ENCODE assay signal across 37 cellular contexts in genomic region chr12:103013741-103014140, GRCh38. TPM values are rescaled to one million over a fixed set of nuclear protein-coding genes. Genes with fewer than 3 reads are reported as not detected.
DNase-seq lines count a peak whose midpoint lies in the region; ATAC-seq and TF ChIP-seq lines count a peak whose summit lies in the region.
"Had no signal": no experiment of that assay in that cellular context is flagged by ENCODE, and none has a peak within 500 bp of the region (broad histone marks: within the 10 kb centered on the region; RNA-seq: fewer than 3 reads in every experiment).

No MANE protein-coding gene starts in this region.

- H3F3A ChIP-seq in GM23338 (replicated peaks; ENCODE audit: low read depth): no peaks in the 10 kb centered on the region

- H3K9me3 ChIP-seq in endodermal cell (ENCODE audit: control insufficient read depth, low read length) (no peaks in the 10 kb centered on the region), A673 (ENCODE audit: low read depth, low read length, poor library complexity, severe bottlenecking) (no peaks in the 10 kb centered on the region), sigmoid colon (no peaks in the 10 kb centered on the region)
- H3K9me3 ChIP-seq: left ventricle myocardium inferior, MG63, SJCRH30 had no signal

- peaks cover 22% of the 10 kb centered on the region; the same call in 2 of the 3 replicates for H3K4me1 Mint-ChIP-seq in GM23338
- no peaks in the 10 kb centered on the region for H3K4me1 Mint-ChIP-seq in endodermal cell
- H3K4me1 Mint-ChIP-seq in activated CD4-positive, alpha-beta memory T cell treated with anti-CD3 and anti-CD28 coated beads for 36 hours (ENCODE audit: low read depth): no peaks in the 10 kb centered on the region
- H3K4me1 Mint-ChIP-seq: activated CD4-positive, alpha-beta T cell treated with anti-CD3 and anti-CD28 coated beads, Interleukin-2, amount 10 ng/mL, durations not matched to agents 24 days and 14 days; activated naive CD8-positive, alpha-beta T cell treated with anti-CD3 and anti-CD28 coated beads, Interleukin-2, amount 10 ng/mL, durations not matched to agents 7 days and 5 days; central memory CD8-positive, alpha-beta T cell had no signal

- no peaks in the 10 kb centered on the region for H3K36me3 Mint-ChIP-seq in GM23338 (ENCODE audit: low read depth)
- H3K36me3 Mint-ChIP-seq in endodermal cell (ENCODE audit: low read depth): no peaks in the 10 kb centered on the region
- no peaks in the 10 kb centered on the region for H3K36me3 Mint-ChIP-seq in activated CD4-positive, alpha-beta memory T cell treated with anti-CD3 and anti-CD28 coated beads for 36 hours
- H3K36me3 Mint-ChIP-seq: activated naive CD8-positive, alpha-beta T cell treated with anti-CD3 and anti-CD28 coated beads, Interleukin-2, amount 10 ng/mL, durations not matched to agents 7 days and 5 days had no signal

- no TSS peak for BruUV-seq in A673 (replicated peaks; lab: Mats Ljungman, UMichigan)

- H3K9me2 ChIP-seq in GM23338 (ENCODE audit: insufficient read depth): no peaks in the 10 kb centered on the region

- H3K36me3 ChIP-seq in GM23338 (ENCODE audit: insufficient read depth): no peaks in the 10 kb centered on the region
- no peaks in the 10 kb centered on the region for H3K36me3 ChIP-seq in endodermal cell (ENCODE audit: control insufficient read depth, insufficient read depth, low read length)
- no peaks in the 10 kb centered on the region for H3K36me3 ChIP-seq in A673 (ENCODE audit: insufficient read depth, low read length, poor library complexity, severe bottlenecking)
- no peaks in the 10 kb centered on the region for H3K36me3 ChIP-seq in sigmoid colon
- H3K36me3 ChIP-seq: left ventricle myocardium inferior, MG63, SJCRH30, WERI-Rb-1 had no signal

- WGBS in endodermal cell (ENCODE audit: insufficient coverage in 1 of 2, insufficient read length in 1 of 2), 2 experiments: 80 to 88% methylated on average over 4 to 6 of the region's 6 CpGs
- WGBS in sigmoid colon, 2 donors: 43 to 49% methylated on average over 6 of the region's 6 CpGs

- TF ChIP-seq POLR2A in sigmoid colon (IDR thresholded peaks at IDR 0.05): no peak

- H3K4me1 ChIP-seq in GM23338 (ENCODE audit: insufficient read depth) (peaks cover 19% of the 10 kb centered on the region), endodermal cell (ENCODE audit: control insufficient read depth, insufficient read depth, low read length) (no peaks in the 10 kb centered on the region), A673 (ENCODE audit: insufficient read depth, low read length, poor library complexity, severe bottlenecking) (no peaks in the 10 kb centered on the region), sigmoid colon (no peaks in the 10 kb centered on the region)
- H3K4me1 ChIP-seq: left ventricle myocardium inferior, SJCRH30 had no signal

- H3K79me2 ChIP-seq in GM23338 (replicated peaks; ENCODE audit: insufficient read depth): no peaks in the 10 kb centered on the region

- no peak overlapping the region for H3K9ac ChIP-seq in endodermal cell (ENCODE audit: extremely low read depth, low read length, poor library complexity, severe bottlenecking)
- H3K9ac ChIP-seq: KMS-11 had no signal

- TF ChIP-seq CTCF in GM23338 (conservative IDR thresholded peaks at IDR 0.05; ENCODE audit: low read depth in 2 of 2) (no peak), endodermal cell (conservative IDR thresholded peaks at IDR 0.05) (no peak), A673 (conservative IDR thresholded peaks at IDR 0.05; ENCODE audit: low read depth, low read length) (no peak), sigmoid colon (IDR thresholded peaks at IDR 0.05) (no peak)

- H3K4me3 Mint-ChIP-seq in GM23338 (no peak overlapping the region), endodermal cell (no peak overlapping the region)
- H3K4me3 Mint-ChIP-seq in activated CD4-positive, alpha-beta memory T cell treated with anti-CD3 and anti-CD28 coated beads for 36 hours: no peak overlapping the region
- H3K4me3 Mint-ChIP-seq: activated CD4-positive, alpha-beta T cell treated with anti-CD3 and anti-CD28 coated beads, Interleukin-2, amount 10 ng/mL, durations not matched to agents 24 days and 14 days; activated naive CD8-positive, alpha-beta T cell treated with anti-CD3 and anti-CD28 coated beads, Interleukin-2, amount 10 ng/mL, durations not matched to agents 7 days and 5 days; central memory CD8-positive, alpha-beta T cell; dendritic cell treated with granulocyte-macrophage colony-stimulating factor and Interleukin-4, amounts not matched to agents 40 ng/mL and 50 ng/mL, for 4 days had no signal

- CTCF ChIA-PET in A673 (lab: Charles Lee): no interaction called here
- CTCF ChIA-PET in activated CD4-positive, alpha-beta memory T cell treated with anti-CD3 and anti-CD28 coated beads for 36 hours (lab: Charles Lee): no interaction called here

- no peaks in the 10 kb centered on the region for H3K27me3 Mint-ChIP-seq in GM23338 (ENCODE audit: insufficient read depth, low read depth, poor library complexity)
- peaks cover 10% of the 10 kb centered on the region for H3K27me3 Mint-ChIP-seq in endodermal cell (ENCODE audit: insufficient read depth)
- H3K27me3 Mint-ChIP-seq in activated CD4-positive, alpha-beta memory T cell treated with anti-CD3 and anti-CD28 coated beads for 36 hours: peaks cover 4% of the 10 kb centered on the region
- H3K27me3 Mint-ChIP-seq: central memory CD8-positive, alpha-beta T cell had no signal

- H2AFZ ChIP-seq in GM23338: peak overlapping the region; percentile 84

- H3K27ac Mint-ChIP-seq in GM23338: no peak overlapping the region
- H3K27ac Mint-ChIP-seq in endodermal cell: no peak overlapping the region
- no peak overlapping the region for H3K27ac Mint-ChIP-seq in activated CD4-positive, alpha-beta memory T cell treated with anti-CD3 and anti-CD28 coated beads for 36 hours
- H3K27ac Mint-ChIP-seq: activated CD4-positive, alpha-beta T cell treated with anti-CD3 and anti-CD28 coated beads, Interleukin-2, amount 10 ng/mL, durations not matched to agents 24 days and 14 days; activated naive CD8-positive, alpha-beta T cell treated with anti-CD3 and anti-CD28 coated beads, Interleukin-2, amount 10 ng/mL, durations not matched to agents 7 days and 5 days; dendritic cell treated with granulocyte-macrophage colony-stimulating factor and Interleukin-4, amounts not matched to agents 40 ng/mL and 50 ng/mL, for 4 days; progenitor cell of endocrine pancreas had no signal

- no peaks in the 10 kb centered on the region for H3K27me3 ChIP-seq in GM23338 (ENCODE audit: insufficient read depth)
- peaks cover 24% of the 10 kb centered on the region for H3K27me3 ChIP-seq in endodermal cell (ENCODE audit: control insufficient read depth, insufficient read depth, low read length, poor library complexity, severe bottlenecking)
- H3K27me3 ChIP-seq in A673 (replicated peaks; ENCODE audit: insufficient read depth, low read depth, low read length, poor library complexity): no peaks in the 10 kb centered on the region
- peaks cover 0 to 10% (median 0%) of the 10 kb centered on the region in 3 donors for H3K27me3 ChIP-seq in sigmoid colon
- H3K27me3 ChIP-seq: MG63, SJCRH30 had no signal

- H3K4me2 ChIP-seq in GM23338: peak overlapping the region; percentile 66; the same call in 1 of the 2 replicates
- H3K4me2 ChIP-seq: KMS-11 had no signal

- H3K27ac ChIP-seq in GM23338 (ENCODE audit: low read depth): no peak overlapping the region
- H3K27ac ChIP-seq in endodermal cell (ENCODE audit: low read depth, low read length): peak overlapping the region; percentile 93
- H3K27ac ChIP-seq in A673 (ENCODE audit: low read depth, low read length, poor library complexity, severe bottlenecking): no peak overlapping the region
- no peak overlapping the region for H3K27ac ChIP-seq in sigmoid colon
- H3K27ac ChIP-seq: C4-2B, KMS-11, left ventricle myocardium inferior, SJCRH30, WERI-Rb-1 had no signal

- POLR2A ChIA-PET in A673 (lab: Charles Lee; ENCODE audit: low non-redundant PET): no interaction called here
- POLR2A ChIA-PET in activated CD4-positive, alpha-beta memory T cell treated with anti-CD3 and anti-CD28 coated beads for 36 hours (lab: Charles Lee): no interaction called here

- H3K4me3 ChIP-seq in GM23338: no peak overlapping the region
- H3K4me3 ChIP-seq in endodermal cell (ENCODE audit: low read length): no peak overlapping the region
- no peak overlapping the region for H3K4me3 ChIP-seq in A673 (ENCODE audit: low read depth, low read length, poor library complexity, severe bottlenecking)
- no peak overlapping the region for H3K4me3 ChIP-seq in sigmoid colon
- H3K4me3 ChIP-seq: left ventricle myocardium inferior, MG63, SJCRH30 had no signal

- H4K20me1 ChIP-seq in GM23338 (replicated peaks; ENCODE audit: insufficient read depth): no peaks in the 10 kb centered on the region

- intact Hi-C loops in posterior cingulate gyrus (cut with DNase I): loop anchor here (2.0 kb wide), 1 partner anchor 57 kb away; the partner anchor contains the start of gene ASCL1
- intact Hi-C loops in A673 (cut with micrococcal nuclease; ENCODE audit: unreplicated experiment): no loop called here
- intact Hi-C loops in activated CD4-positive, alpha-beta memory T cell treated with anti-CD3 and anti-CD28 coated beads for 36 hours (cut with micrococcal nuclease): no loop called here
- intact Hi-C loops in sigmoid colon (cut with DNase I): no loop called here

- DNase-seq in GM23338 (ENCODE audit: low spot score) (no peak), NCI-H69 (lab: John Stamatoyannopoulos, UW) (peak; percentile 78), endodermal cell (no peak), posterior cingulate gyrus (peak in 7 of 10 donors; percentile 20 to 90 (median 45)), A673 (ENCODE audit: low spot score) (no peak), sigmoid colon (no peak)
- DNase-seq in activated CD4-positive, alpha-beta memory T cell treated with anti-CD3 and anti-CD28 coated beads for 36 hours: no peak
- DNase-seq: activated CD4-positive, alpha-beta T cell treated with anti-CD3 and anti-CD28 coated beads, Interleukin-2, amount 10 ng/mL, durations not matched to agents 24 days and 14 days; activated gamma-delta T cell; activated naive CD8-positive, alpha-beta T cell treated with anti-CD3 and anti-CD28 coated beads, Interleukin-2, amount 10 ng/mL, durations not matched to agents 7 days and 5 days; activated T-cell treated with anti-CD3 and anti-CD28 coated beads, Interleukin-2, amount 50 U/mL, for 1 hour; Calu3; DMS79 treated with DMSO at 0.1 percent for 48 hours; GDM1; HCEC 1CT; islet precursor cell; left ventricle myocardium inferior; mesendoderm; MG63; NCI-H1694; NCI-H226; RPMI8226; SJCRH30; stimulated activated CD4-positive, alpha-beta T cell treated with anti-CD3 and anti-CD28 coated beads, Interleukin-4, amount 100 ng/mL, for 1 hour; T1000; trophoblast cell; WERI-Rb-1 had no signal

- ATAC-seq in GM23338: peak; percentile 22
- ATAC-seq: esophagus mucosa had no signal

- no peak for TF ChIP-seq EP300 in sigmoid colon (IDR thresholded peaks at IDR 0.05)

- no peaks in the 10 kb centered on the region for H3K9me3 Mint-ChIP-seq in GM23338
- H3K9me3 Mint-ChIP-seq in endodermal cell: no peaks in the 10 kb centered on the region
- no peaks in the 10 kb centered on the region for H3K9me3 Mint-ChIP-seq in activated CD4-positive, alpha-beta memory T cell treated with anti-CD3 and anti-CD28 coated beads for 36 hours
- H3K9me3 Mint-ChIP-seq: activated CD4-positive, alpha-beta T cell treated with anti-CD3 and anti-CD28 coated beads, Interleukin-2, amount 10 ng/mL, durations not matched to agents 24 days and 14 days; activated naive CD8-positive, alpha-beta T cell treated with anti-CD3 and anti-CD28 coated beads, Interleukin-2, amount 10 ng/mL, durations not matched to agents 7 days and 5 days; central memory CD8-positive, alpha-beta T cell; dendritic cell treated with granulocyte-macrophage colony-stimulating factor and Interleukin-4, amounts not matched to agents 40 ng/mL and 50 ng/mL, for 4 days had no signal

RNA-seq across cellular contexts. Expression of gene ASCL1, which starts 56.3 kb away (rescaled TPM):
- total RNA-seq in GM23338 (2014; rRNA removed; shearing (Covaris generic)): 0.78 TPM in 1 of 2 replicates, not detected in the other
- 0.26 and 0.37 TPM in 2 replicates for polyA plus RNA-seq in GM23338 (2016; fragmentation: Nextera tagmentation; extraction: Ambion mirVana)
- total RNA-seq in endodermal cell: not detected
- 36.3 TPM for polyA plus RNA-seq in endodermal cell (2013, experiment 1 of 2)
- polyA plus RNA-seq in endodermal cell (2013, experiment 2 of 2): 30.5 TPM
- not detected in 2 replicates for total RNA-seq in A673 (2021)
- not detected for total RNA-seq in activated CD4-positive, alpha-beta memory T cell treated with anti-CD3 and anti-CD28 coated beads for 36 hours
- total RNA-seq in sigmoid colon: under 1 TPM in 2 of 4 donors, not detected in 2; under 0.01 to 0.55 TPM
- under 1 TPM in 2 of 3 donors, not detected in 1; 0.09 to 0.60 TPM for polyA plus RNA-seq in sigmoid colon
- total RNA-seq: activated CD8-positive, alpha-beta memory T cell treated with anti-CD3 and anti-CD28 coated beads for 36 hours; activated naive CD8-positive, alpha-beta T cell treated with anti-CD3 and anti-CD28 coated beads, Interleukin-2, amount 10 ng/mL, durations not matched to agents 7 days and 5 days; Calu3; esophagus mucosa; fibroblast of villous mesenchyme; left ventricle myocardium inferior; OCI-LY7; SJCRH30; subcutaneous adipose tissue had no signal

Comparison
In these comparisons a context has a peak if more than half of its experiments do, and no peak if none do; other contexts are left out.
1. DNase-seq: peak in NCI-H69 (single experiment) and posterior cingulate gyrus (7 of 10); none in GM23338 (single experiment), endodermal cell (single experiment), A673 (single experiment), activated CD4-positive, alpha-beta memory T cell treated with anti-CD3 and anti-CD28 coated beads for 36 hours (single experiment) and sigmoid colon (single experiment).